In genomic region chr11:65134952-65135632, GRCh38 we compare ENCODE assay signal across 8 cellular contexts. TPM values are rescaled to one million over a fixed set of nuclear protein-coding genes. Genes with fewer than 3 reads are reported as not detected.
DNase-seq lines count a peak whose midpoint lies in the region; ATAC-seq, FAIRE-seq and TF ChIP-seq lines count a peak whose summit lies in the region.

No MANE protein-coding gene starts in this region.

- peak overlapping the region; percentile 85 to 92 for H3K4me3 ChIP-seq in kidney (ENCODE audit: low read length in 2 of 2)

- H3K36me3 ChIP-seq in kidney (ENCODE audit: control insufficient read depth in 1 of 2, insufficient read depth in 2 of 2, low read length in 2 of 2): peaks cover 9 to 22% of the 10 kb centered on the region in 2 donors

- H3K27ac ChIP-seq in kidney (ENCODE audit: low read depth in 2 of 2, low read length in 2 of 2): peak overlapping the region; percentile 99

- no peaks in the 10 kb centered on the region for H3K9me3 ChIP-seq in kidney (ENCODE audit: control insufficient read depth in 1 of 2, low read length in 2 of 2)

- intact Hi-C loops in kidney (cut with DNase I): no loop called here

- TF ChIP-seq CTCF in AG09319 (IDR thresholded peaks at IDR 0.05; ENCODE audit: low read depth, low read length) (no peak), kidney (IDR thresholded peaks at IDR 0.05; ENCODE audit: borderline replicate concordance, extremely low read depth, insufficient read depth) (no peak)

- H3K4me1 ChIP-seq in kidney (ENCODE audit: control insufficient read depth in 1 of 2, insufficient read depth in 1 of 2, low read depth in 1 of 2, low read length in 2 of 2): peaks cover 15 to 22% of the 10 kb centered on the region in 2 donors

- peak; percentile 85 for DNase-seq in AG09319 (ENCODE audit: extremely low read depth, low read depth)
- DNase-seq in NCI-H446 (lab: John Stamatoyannopoulos, UW): peak; percentile 92 to 95
- DNase-seq in cerebellum (ENCODE audit: low spot score): peak; percentile 97
- peak; percentile 96 for DNase-seq in kidney
- peak; percentile 72 to 73 for DNase-seq in stimulated activated CD4-positive, alpha-beta T cell treated with anti-CD3 and anti-CD28 coated beads, Interleukin-15, amount 100 ng/mL, for 48 hours (ENCODE audit: low read depth in 2 of 2)

- H3K9ac ChIP-seq in kidney (ENCODE audit: low read length in 2 of 2): peak overlapping the region; percentile 57 to 99

- ATAC-seq in GM19043 (IDR thresholded peaks at IDR 0.05; ENCODE audit: low read depth, unreplicated experiment): peak; percentile 62
- ATAC-seq in HG03354 (IDR thresholded peaks at IDR 0.05; ENCODE audit: poor library complexity, severe bottlenecking, unreplicated experiment): peak; percentile 68
- ATAC-seq in activated CD4-positive, CD25-positive, alpha-beta regulatory T cell treated with anti-CD3 and anti-CD28 coated beads, Interleukin-2, amount 50 U/mL, for 24 hours: peak; percentile 87 to 90

- peak; percentile 96 for FAIRE-seq in kidney (lab: Jason Lieb, UNC)

RNA-seq across cellular contexts. Expression of gene SYVN1, which starts 0.8 kb away (rescaled TPM):
- total RNA-seq in cerebellum (9.9 TPM), kidney (69.8 TPM)
- 21.2 TPM for polyA plus RNA-seq in kidney (ENCODE audit: insufficient read depth, low read depth, low replicate concordance)

RNA-seq across cellular contexts. Expression of gene MRPL49, which starts 13.0 kb away (rescaled TPM):
- 18.9 TPM for total RNA-seq in cerebellum
- total RNA-seq in kidney: 53.3 TPM
- 76.7 TPM for polyA plus RNA-seq in kidney (ENCODE audit: insufficient read depth, low read depth, low replicate concordance)

RNA-seq across cellular contexts. Expression of gene FAU, which starts 13.2 kb away (rescaled TPM):
- total RNA-seq in cerebellum (165 TPM), kidney (794 TPM)
- polyA plus RNA-seq in kidney (ENCODE audit: insufficient read depth, low read depth, low replicate concordance): 927 TPM

RNA-seq across cellular contexts. Expression of gene ZNHIT2, which starts 17.6 kb away (rescaled TPM):
- total RNA-seq in cerebellum: 3.6 TPM
- total RNA-seq in kidney: 14.0 TPM
- 21.1 TPM for polyA plus RNA-seq in kidney (ENCODE audit: insufficient read depth, low read depth, low replicate concordance)

RNA-seq across cellular contexts. Expression of gene TM7SF2, which starts 23.4 kb away (rescaled TPM):
- total RNA-seq in cerebellum (30.4 TPM), kidney (20.9 TPM)
- polyA plus RNA-seq in kidney (ENCODE audit: insufficient read depth, low read depth, low replicate concordance): 88.2 TPM

Comparison
In these comparisons a context has a peak if more than half of its experiments do, and no peak if none do; other contexts are left out.
1. Peak in every context shown above with its lines: DNase-seq, ATAC-seq, H3K4me3 ChIP-seq and H3K27ac ChIP-seq.